12 cellular contexts compared by ENCODE assay signal in genomic region chr10:44046605-44047004, GRCh38.
DNase-seq lines count a peak whose midpoint lies in the region; ATAC-seq and TF ChIP-seq lines count a peak whose summit lies in the region.
"Had no signal": no experiment of that assay in that cellular context is flagged by ENCODE, and none has a peak within 500 bp of the region (broad histone marks: within the 10 kb centered on the region; RNA-seq: fewer than 3 reads in every experiment).

No MANE protein-coding gene starts in this region.

- no peak for TF ChIP-seq POLR2A in thyroid gland (IDR thresholded peaks at IDR 0.05)
- no peak for TF ChIP-seq POLR2A in gastrocnemius medialis (IDR thresholded peaks at IDR 0.05)

- CTCF ChIA-PET in GM10248 (lab: Yijun Ruan, JAX) = interaction anchor here (1.0 kb wide), 1 partner anchor 17 kb away, joined by 3 read pairs; no protein-coding TSS in a partner anchor
- CTCF ChIA-PET in Calu3 (lab: Charles Lee) = interaction anchor here (0.6 kb wide), 1 partner anchor 508 kb away, joined by 6 read pairs; no protein-coding TSS in a partner anchor

- H3K4me1 ChIP-seq in left lung (peaks cover 0 to 19% of the 10 kb centered on the region in 2 donors), thyroid gland (peaks cover 7 to 13% of the 10 kb centered on the region in 2 donors), gastrocnemius medialis (peaks cover 0 to 4% of the 10 kb centered on the region in 2 donors)

- H3K27me3 Mint-ChIP-seq in HFFc6 (ENCODE audit: insufficient read depth) = peaks cover 2% of the 10 kb centered on the region; the same call in 1 of the 2 replicates
- H3K27me3 Mint-ChIP-seq in Calu3 (ENCODE audit: unreplicated experiment) = peaks cover 36% of the 10 kb centered on the region

- H3K4me3 ChIP-seq in left lung = no peak overlapping the region
- H3K4me3 ChIP-seq in thyroid gland (replicated peaks in 1 of 3) = no peak overlapping the region
- H3K4me3 ChIP-seq in gastrocnemius medialis = no peak overlapping the region

- WGBS in thyroid gland, 2 donors = 35 to 36% methylated on average over 5 of the region's 5 CpGs

- H3K36me3 Mint-ChIP-seq in HFFc6 (ENCODE audit: low read depth) (no peaks in the 10 kb centered on the region; the same call in 1 of the 2 replicates), Calu3 (ENCODE audit: insufficient read depth, unreplicated experiment) (no peaks in the 10 kb centered on the region)

- H3K4me3 Mint-ChIP-seq in HFFc6 = peak overlapping the region; percentile 38
- no peak overlapping the region for H3K4me3 Mint-ChIP-seq in Calu3 (ENCODE audit: low read depth, unreplicated experiment)
- H3K4me3 Mint-ChIP-seq: activated B cell treated with CpG ODN at 0.5 μM for 24 hours; activated T-cell treated with anti-CD3 and anti-CD28 coated beads, Interleukin-2, amount 50 U/mL, for 72 hours had no signal

- H3K27ac Mint-ChIP-seq in HFFc6 (peak overlapping the region; percentile 77), Calu3 (ENCODE audit: unreplicated experiment) (no peak overlapping the region)
- H3K27ac Mint-ChIP-seq: activated B cell treated with CpG ODN at 0.5 μM for 24 hours; activated T-cell treated with anti-CD3 and anti-CD28 coated beads, Interleukin-2, amount 50 U/mL, for 72 hours had no signal

- H3K9me3 ChIP-seq in left lung = no peaks in the 10 kb centered on the region
- H3K9me3 ChIP-seq in thyroid gland = no peaks in the 10 kb centered on the region
- no peaks in the 10 kb centered on the region for H3K9me3 ChIP-seq in gastrocnemius medialis

- intact Hi-C loops in left lung (cut with DNase I) (no loop called here), thyroid gland (cut with DNase I) (no loop called here), Calu3 (cut with micrococcal nuclease; ENCODE audit: unreplicated experiment) (no loop called here), gastrocnemius medialis (cut with DNase I; ENCODE audit: low total_unique reads) (no loop called here)

- H3K4me1 Mint-ChIP-seq in HFFc6 (ENCODE audit: low read depth) (peaks cover 59% of the 10 kb centered on the region), Calu3 (ENCODE audit: low read depth, unreplicated experiment) (no peaks in the 10 kb centered on the region)
- H3K4me1 Mint-ChIP-seq: activated B cell treated with CpG ODN at 0.5 μM for 24 hours had no signal

- no peaks in the 10 kb centered on the region for H3K36me3 ChIP-seq in left lung
- H3K36me3 ChIP-seq in thyroid gland = no peaks in the 10 kb centered on the region
- no peaks in the 10 kb centered on the region for H3K36me3 ChIP-seq in gastrocnemius medialis

- peak overlapping the region; percentile 7 to 37 for H3K27ac ChIP-seq in left lung
- peak overlapping the region in 1 of 3 donors; percentile 18 for H3K27ac ChIP-seq in thyroid gland
- peak overlapping the region in 2 of 4 donors; percentile 28 to 61 for H3K27ac ChIP-seq in gastrocnemius medialis

- H3K27me3 ChIP-seq in left lung (peaks cover 0 to 9% of the 10 kb centered on the region in 2 donors), thyroid gland (no peaks in the 10 kb centered on the region), gastrocnemius medialis (no peaks in the 10 kb centered on the region)

- TF ChIP-seq CTCF in HFFc6 (IDR thresholded peaks at IDR 0.05) (peak; percentile 56), left lung (IDR thresholded peaks at IDR 0.05) (no peak), thyroid gland (IDR thresholded peaks at IDR 0.05) (peak in 1 of 6 experiments; percentile 23), GM10248 (IDR thresholded peaks at IDR 0.05; ENCODE audit: control extremely low read depth, extremely low read depth, low read depth, missing control alignments) (no peak), Calu3 (IDR thresholded peaks at IDR 0.05; ENCODE audit: unreplicated experiment) (no peak), gastrocnemius medialis (IDR thresholded peaks at IDR 0.05 in 4 of 5, conservative IDR thresholded peaks at IDR 0.05 in 1 of 5) (no peak)

- in situ Hi-C loops in gastrocnemius medialis (cut with MboI; ENCODE audit: low sequenced_read_pairs in 4 of 4) = loop anchor here in 1 of 4 donors (25.0 kb wide), 1 partner anchor 359 kb away; no protein-coding TSS in a partner anchor

- peak; percentile 29 for ATAC-seq in left lung
- ATAC-seq in gastrocnemius medialis = no peak
- ATAC-seq: activated T-cell treated with anti-CD3 and anti-CD28 coated beads, Interleukin-2, amount 50 U/mL, for 72 hours had no signal

- BruUV-seq in Calu3 (replicated peaks; lab: Mats Ljungman, UMichigan) = no TSS peak

- POLR2A ChIA-PET in GM10248 (lab: Yijun Ruan, JAX) = no interaction called here

- DNase-seq in HFFc6 (peak; percentile 80), dedifferentiated amniotic fluid mesenchymal stem cell (ENCODE audit: extremely low spot score) (peak; percentile 48), left lung (no peak), thyroid gland (peak; percentile 35 to 40), GM10248 (ENCODE audit: extremely low spot score) (no peak), T-helper 1 cell (no peak), Calu3 (no peak), gastrocnemius medialis (no peak)
- DNase-seq: activated B cell treated with CpG ODN at 0.5 μM for 24 hours; activated T-cell treated with anti-CD3 and anti-CD28 coated beads, Interleukin-2, amount 50 U/mL, for 72 hours; NCI-H345; Right ventricle myocardium superior had no signal

- no peaks in the 10 kb centered on the region for H3K9me3 Mint-ChIP-seq in HFFc6
- H3K9me3 Mint-ChIP-seq in Calu3 (ENCODE audit: low read depth, unreplicated experiment) = no peaks in the 10 kb centered on the region
- H3K9me3 Mint-ChIP-seq: activated B cell treated with CpG ODN at 0.5 μM for 24 hours; activated T-cell treated with anti-CD3 and anti-CD28 coated beads, Interleukin-2, amount 50 U/mL, for 72 hours had no signal

Comparison
In these comparisons a context has a peak if more than half of its experiments do, and no peak if none do; other contexts are left out.
1. DNase-seq: peak in HFFc6 (single experiment), dedifferentiated amniotic fluid mesenchymal stem cell (single experiment) and thyroid gland (2 of 2); none in left lung (0 of 2), GM10248 (single experiment), T-helper 1 cell (0 of 5), Calu3 (single experiment) and gastrocnemius medialis (0 of 2).